Comparison of ENCODE assay signal across 27 cellular contexts in genomic region chr5:23343121-23343520, GRCh38.
"Had no signal": no experiment of that assay in that cellular context is flagged by ENCODE, and none has a peak within 500 bp of the region (broad histone marks: within the 10 kb centered on the region; RNA-seq: fewer than 3 reads in every experiment).

No MANE protein-coding gene starts in this region.

- H3K27me3 ChIP-seq: adrenal gland, body of pancreas, colonic mucosa, esophagus squamous epithelium had no signal

- DNase-seq: activated CD4-positive, alpha-beta memory T cell treated with anti-CD3 and anti-CD28 coated beads, Interleukin-2, amount 10 ng/mL, durations not matched to agents 7 days and 5 days; activated CD4-positive, alpha-beta T cell treated with anti-CD3 and anti-CD28 coated beads for 1 hour; activated CD4-positive, alpha-beta T cell treated with anti-CD3 and anti-CD28 coated beads for 4 hours; activated CD4-positive, alpha-beta T cell treated with anti-CD3 and anti-CD28 coated beads, Interleukin-2, amount 10 ng/mL, durations not matched to agents 7 days and 5 days; activated CD4-positive, alpha-beta T cell treated with anti-CD3 and anti-CD28 coated beads, Interleukin-2, amount 50 U/mL, for 4 hours; activated CD8-positive, alpha-beta memory T cell treated with anti-CD3 and anti-CD28 coated beads, Interleukin-2, amount 50 U/mL, for 4 hours; activated effector memory CD4-positive, alpha-beta T cell treated with anti-CD3 and anti-CD28 coated beads, Interleukin-2, amount 50 U/mL, for 16 hours; activated naive CD4-positive, alpha-beta T cell treated with anti-CD3 and anti-CD28 coated beads for 36 hours; activated naive CD8-positive, alpha-beta T cell treated with anti-CD3 and anti-CD28 coated beads for 36 hours; activated naive CD8-positive, alpha-beta T cell treated with anti-CD3 and anti-CD28 coated beads, Interleukin-2, amount 50 U/mL, for 24 hours; activated T-cell treated with anti-CD3 and anti-CD28 coated beads, Interleukin-2, amount 50 U/mL, for 1 hour; activated T-cell treated with anti-CD3 and anti-CD28 coated beads, Interleukin-2, amount 50 U/mL, for 48 hours; adrenal gland; amygdala; aorta; body of pancreas; caudate nucleus; colonic mucosa; effector CD8-positive, alpha-beta T cell; esophagus squamous epithelium; foreskin melanocyte; head of caudate nucleus; T-helper 2 cell had no signal

- ATAC-seq: activated naive CD8-positive, alpha-beta T cell treated with anti-CD3 and anti-CD28 coated beads, Interleukin-2, amount 50 U/mL, for 24 hours; body of pancreas; WTC11 had no signal

- H3K4me3 ChIP-seq: adrenal gland, body of pancreas, colonic mucosa, esophagus squamous epithelium had no signal

- H3K4me1 ChIP-seq: adrenal gland, body of pancreas, colonic mucosa, esophagus squamous epithelium had no signal

- H3K27ac ChIP-seq: adrenal gland, body of pancreas, colonic mucosa, epithelial cell of prostate, esophagus squamous epithelium, VCaP had no signal

- H3K36me3 ChIP-seq: adrenal gland, colonic mucosa, esophagus squamous epithelium had no signal

- H3K9me3 ChIP-seq: adrenal gland, body of pancreas, esophagus squamous epithelium had no signal

- FAIRE-seq: endothelial cell of umbilical vein had no signal
